Comparison of ENCODE assay signal across 16 cellular contexts in genomic region chr6:105318660-105319059, GRCh38.
DNase-seq lines count a peak whose midpoint lies in the region; ATAC-seq, FAIRE-seq and TF ChIP-seq lines count a peak whose summit lies in the region.
"Had no signal": no experiment of that assay in that cellular context is flagged by ENCODE, and none has a peak within 500 bp of the region (broad histone marks: within the 10 kb centered on the region; RNA-seq: fewer than 3 reads in every experiment).

No MANE protein-coding gene starts in this region.

- dilution Hi-C loops in keratinocyte (cut with MboI; ENCODE audit: extremely low pct_ligation_motif_present, low sequenced_read_pairs): no loop called here

- H3K4me3 ChIP-seq in Caco-2 (ENCODE audit: low read depth, low read length) (no peak overlapping the region), astrocyte of the spinal cord (ENCODE audit: low read depth, low read length) (no peak overlapping the region), keratinocyte (ENCODE audit: control insufficient read depth in 2 of 3, extremely low read depth in 1 of 3, insufficient read depth in 2 of 3, low read depth in 1 of 3, low read length in 3 of 3) (peak overlapping the region in 2 of 3 experiments; percentile 36 to 46)
- H3K4me3 ChIP-seq: thyroid gland had no signal

- peak overlapping the region; percentile 34 for H3K27ac Mint-ChIP-seq in Caco-2 (ENCODE audit: unreplicated experiment)
- H3K27ac Mint-ChIP-seq: activated B cell treated with CpG ODN at 0.5 μM for 24 hours, mesothelial cell of epicardium had no signal

- H3K27ac ChIP-seq in keratinocyte (ENCODE audit: control insufficient read depth, insufficient read depth, low read length): peak overlapping the region; percentile 71
- H3K27ac ChIP-seq: parathyroid adenoma, thyroid gland had no signal

- no peaks in the 10 kb centered on the region for H3K36me3 ChIP-seq in Caco-2 (ENCODE audit: control insufficient read depth, insufficient read depth, low read length)
- H3K36me3 ChIP-seq in keratinocyte (ENCODE audit: control insufficient read depth in 2 of 2, extremely low read depth in 1 of 2, insufficient read depth in 2 of 2, low read length in 2 of 2): peaks cover 12 to 14% of the 10 kb centered on the region in 2 experiments

- TF ChIP-seq CTCF in Caco-2 (IDR thresholded peaks at IDR 0.05; ENCODE audit: insufficient read depth in 1 of 2, low read depth in 1 of 2, low read length in 1 of 2, severe bottlenecking in 1 of 2, unreplicated experiment in 1 of 2) (no peak), astrocyte of the spinal cord (IDR thresholded peaks at IDR 0.05; ENCODE audit: low read depth, low read length) (no peak), keratinocyte (optimal IDR thresholded peaks at IDR 0.05 in 1 of 3, IDR thresholded peaks at IDR 0.05 in 1 of 3, conservative IDR thresholded peaks at IDR 0.05 in 1 of 3; ENCODE audit: extremely low read depth in 1 of 3, insufficient read depth in 2 of 3, low read length in 3 of 3) (no peak)

- peak overlapping the region; percentile 78 for H3K4me2 ChIP-seq in keratinocyte (ENCODE audit: control insufficient read depth, extremely low read depth, insufficient read depth, low read depth, low read length)

- no peaks in the 10 kb centered on the region for H3K27me3 ChIP-seq in Caco-2 (replicated peaks; ENCODE audit: control insufficient read depth, insufficient read depth, low read length)
- no peaks in the 10 kb centered on the region for H3K27me3 ChIP-seq in keratinocyte (ENCODE audit: control insufficient read depth, extremely low read depth, insufficient read depth, low read length)
- H3K27me3 ChIP-seq: thyroid gland had no signal

- H3K9me3 ChIP-seq in Caco-2: no peaks in the 10 kb centered on the region
- no peaks in the 10 kb centered on the region for H3K9me3 ChIP-seq in keratinocyte (ENCODE audit: control insufficient read depth, low read depth, low read length)
- H3K9me3 ChIP-seq: thyroid gland had no signal

- CTCF ChIA-PET in Caco-2 (lab: Charles Lee): interaction anchor here (0.9 to 1.2 kb wide), 2 partner anchors 82 to 84 kb away, joined by 3 to 4 read pairs; partner anchors contain the start of gene PREP

- H3K9me1 ChIP-seq in keratinocyte (ENCODE audit: control insufficient read depth, extremely low read depth, insufficient read depth, low read length): no peaks in the 10 kb centered on the region

- in situ Hi-C loops in astrocyte of the spinal cord (cut with HindIII; ENCODE audit: low sequenced_read_pairs): no loop called here

- no peak overlapping the region for H3K9ac ChIP-seq in keratinocyte (ENCODE audit: control insufficient read depth, extremely low read depth, insufficient read depth, low read length)
- H3K9ac ChIP-seq: parathyroid adenoma had no signal

- ATAC-seq in left lobe of liver (no peak), HG02678 (IDR thresholded peaks at IDR 0.05; ENCODE audit: unreplicated experiment) (no peak)
- ATAC-seq: activated naive CD4-positive, alpha-beta T cell treated with anti-CD3 and anti-CD28 coated beads, Interleukin-2, amount 50 U/mL, for 72 hours had no signal

- H3K36me3 Mint-ChIP-seq in Caco-2 (ENCODE audit: insufficient read depth, unreplicated experiment): peaks cover 38% of the 10 kb centered on the region

- no peaks in the 10 kb centered on the region for H3K4me1 ChIP-seq in Caco-2
- peaks cover 28% of the 10 kb centered on the region for H3K4me1 ChIP-seq in keratinocyte (ENCODE audit: control insufficient read depth, extremely low read depth, insufficient read depth, low read length)
- H3K4me1 ChIP-seq: parathyroid adenoma, thyroid gland had no signal

- FAIRE-seq in keratinocyte (lab: Jason Lieb, UNC): peak; percentile 92

- H3K4me3 Mint-ChIP-seq in Caco-2 (ENCODE audit: unreplicated experiment): no peak overlapping the region
- H3K4me3 Mint-ChIP-seq: activated B cell treated with CpG ODN at 0.5 μM for 24 hours, mesothelial cell of epicardium had no signal

- no peaks in the 10 kb centered on the region for H3K27me3 Mint-ChIP-seq in Caco-2 (ENCODE audit: insufficient read depth, unreplicated experiment)
- H3K27me3 Mint-ChIP-seq: activated B cell treated with CpG ODN at 0.5 μM for 24 hours had no signal

- POLR2A ChIA-PET in Caco-2 (lab: Charles Lee): no interaction called here

- no peak overlapping the region for H2AFZ ChIP-seq in keratinocyte (ENCODE audit: control insufficient read depth, low read length)
- H2AFZ ChIP-seq: parathyroid adenoma had no signal

- BruUV-seq in Caco-2 (replicated peaks; lab: Mats Ljungman, UMichigan): no TSS peak

- no peaks in the 10 kb centered on the region for H3K4me1 Mint-ChIP-seq in Caco-2 (ENCODE audit: low read depth, unreplicated experiment)
- H3K4me1 Mint-ChIP-seq: activated B cell treated with CpG ODN at 0.5 μM for 24 hours had no signal

- DNase-seq in Caco-2 (no peak), HT1080 (ENCODE audit: low read depth) (peak; percentile 62), astrocyte of the spinal cord (ENCODE audit: low read depth, low spot score) (peak; percentile 67), keratinocyte (ENCODE audit: low read depth, low spot score) (peak; percentile 55), ureter (ENCODE audit: low spot score) (no peak), left lobe of liver (ENCODE audit: low spot score) (no peak)
- no peak for DNase-seq in effector CD8-positive, alpha-beta T cell (lab: John Stamatoyannopoulos, UW)
- DNase-seq: activated B cell treated with CpG ODN at 0.5 μM for 24 hours; activated CD8-positive, alpha-beta memory T cell treated with anti-CD3 and anti-CD28 coated beads, Interleukin-2, amount 50 U/mL, for 48 hours; MM.1S; NCI-H2107; thyroid gland had no signal

- H4K20me1 ChIP-seq in keratinocyte (ENCODE audit: control insufficient read depth, extremely low read depth, insufficient read depth, low read length): no peaks in the 10 kb centered on the region

- H3K79me2 ChIP-seq in keratinocyte (ENCODE audit: control insufficient read depth, insufficient read depth, low read length): peaks cover 7% of the 10 kb centered on the region
- H3K79me2 ChIP-seq: parathyroid adenoma had no signal

- intact Hi-C loops in Caco-2 (cut with micrococcal nuclease; ENCODE audit: unreplicated experiment): loop anchor here (1.0 to 5.0 kb wide), 2 partner anchors 34 to 85 kb away; partner anchors contain the start of gene PREP

- no peaks in the 10 kb centered on the region for H3K9me3 Mint-ChIP-seq in Caco-2 (ENCODE audit: unreplicated experiment)
- H3K9me3 Mint-ChIP-seq: activated B cell treated with CpG ODN at 0.5 μM for 24 hours; activated naive CD4-positive, alpha-beta T cell treated with anti-CD3 and anti-CD28 coated beads, Interleukin-2, amount 50 U/mL, for 72 hours; mesothelial cell of epicardium had no signal

Comparison
In these comparisons a context has a peak if more than half of its experiments do, and no peak if none do; other contexts are left out.
1. DNase-seq: peak in HT1080 (single experiment), astrocyte of the spinal cord (single experiment) and keratinocyte (single experiment); none in Caco-2 (0 of 2), effector CD8-positive, alpha-beta T cell (single experiment), ureter (single experiment) and left lobe of liver (single experiment).
2. H3K4me3 ChIP-seq: peak in keratinocyte (2 of 3); none in Caco-2 (single experiment) and astrocyte of the spinal cord (single experiment).